In the genomic region with DNA sequence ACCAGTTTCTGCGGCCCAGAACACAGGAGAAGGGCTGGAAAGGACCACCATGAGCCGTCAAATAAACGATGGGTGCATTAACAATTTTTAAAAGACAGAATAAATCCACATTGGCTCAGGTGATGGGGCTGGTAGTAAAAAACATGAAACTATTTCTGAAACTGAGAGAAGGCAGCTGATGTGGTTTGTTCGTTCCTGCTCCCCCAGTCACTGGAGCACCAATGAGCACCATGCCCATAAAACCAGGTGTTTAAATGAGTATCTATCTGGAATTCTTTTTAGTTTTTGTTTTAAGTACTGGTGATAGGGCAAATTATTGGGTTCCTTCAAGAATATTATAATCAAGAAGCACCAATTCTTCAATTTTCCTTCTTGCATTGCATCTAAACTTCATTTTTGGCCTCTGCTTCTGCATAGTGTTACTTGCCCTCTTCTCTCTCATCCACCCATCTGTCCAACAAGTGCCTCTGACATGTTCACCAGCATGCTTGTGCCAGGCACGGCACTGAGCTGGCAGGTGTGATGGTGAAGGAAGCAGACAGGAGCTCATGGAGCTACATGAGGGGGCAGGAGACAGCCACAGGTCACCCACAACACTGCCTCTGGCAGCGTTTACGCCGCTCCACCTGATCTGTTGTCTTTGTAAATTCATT, we compare ENCODE assay signal across 1 cellular context.
TF ChIP-seq lines count a peak whose summit lies in the region.

No MANE protein-coding gene starts in this region.

TF ChIP-seq in GM23338, 12 proteins besides CTCF, POLR2A, EP300 and RAD21:
- TF ChIP-seq, protein P1, sequence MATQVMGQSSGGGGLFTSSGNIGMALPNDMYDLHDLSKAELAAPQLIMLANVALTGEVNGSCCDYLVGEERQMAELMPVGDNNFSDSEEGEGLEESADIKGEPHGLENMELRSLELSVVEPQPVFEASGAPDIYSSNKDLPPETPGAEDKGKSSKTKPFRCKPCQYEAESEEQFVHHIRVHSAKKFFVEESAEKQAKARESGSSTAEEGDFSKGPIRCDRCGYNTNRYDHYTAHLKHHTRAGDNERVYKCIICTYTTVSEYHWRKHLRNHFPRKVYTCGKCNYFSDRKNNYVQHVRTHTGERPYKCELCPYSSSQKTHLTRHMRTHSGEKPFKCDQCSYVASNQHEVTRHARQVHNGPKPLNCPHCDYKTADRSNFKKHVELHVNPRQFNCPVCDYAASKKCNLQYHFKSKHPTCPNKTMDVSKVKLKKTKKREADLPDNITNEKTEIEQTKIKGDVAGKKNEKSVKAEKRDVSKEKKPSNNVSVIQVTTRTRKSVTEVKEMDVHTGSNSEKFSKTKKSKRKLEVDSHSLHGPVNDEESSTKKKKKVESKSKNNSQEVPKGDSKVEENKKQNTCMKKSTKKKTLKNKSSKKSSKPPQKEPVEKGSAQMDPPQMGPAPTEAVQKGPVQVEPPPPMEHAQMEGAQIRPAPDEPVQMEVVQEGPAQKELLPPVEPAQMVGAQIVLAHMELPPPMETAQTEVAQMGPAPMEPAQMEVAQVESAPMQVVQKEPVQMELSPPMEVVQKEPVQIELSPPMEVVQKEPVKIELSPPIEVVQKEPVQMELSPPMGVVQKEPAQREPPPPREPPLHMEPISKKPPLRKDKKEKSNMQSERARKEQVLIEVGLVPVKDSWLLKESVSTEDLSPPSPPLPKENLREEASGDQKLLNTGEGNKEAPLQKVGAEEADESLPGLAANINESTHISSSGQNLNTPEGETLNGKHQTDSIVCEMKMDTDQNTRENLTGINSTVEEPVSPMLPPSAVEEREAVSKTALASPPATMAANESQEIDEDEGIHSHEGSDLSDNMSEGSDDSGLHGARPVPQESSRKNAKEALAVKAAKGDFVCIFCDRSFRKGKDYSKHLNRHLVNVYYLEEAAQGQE (IDR thresholded peaks at IDR 0.05; ENCODE audit: unreplicated experiment): no peak
- TF ChIP-seq EZH2 (IDR thresholded peaks at IDR 0.05; ENCODE audit: low read depth, unreplicated experiment): no peak
- TF ChIP-seq CREB1 (CRISPR knock-in tag; IDR thresholded peaks at IDR 0.05; ENCODE audit: low read depth): no peak
- no peak for TF ChIP-seq JUNB (IDR thresholded peaks at IDR 0.05; ENCODE audit: unreplicated experiment)
- TF ChIP-seq EZH2phosphoT487 (IDR thresholded peaks at IDR 0.05; ENCODE audit: unreplicated experiment): no peak
- TF ChIP-seq NANOG (IDR thresholded peaks at IDR 0.05; ENCODE audit: borderline replicate concordance): no peak
- TF ChIP-seq, protein P2, sequence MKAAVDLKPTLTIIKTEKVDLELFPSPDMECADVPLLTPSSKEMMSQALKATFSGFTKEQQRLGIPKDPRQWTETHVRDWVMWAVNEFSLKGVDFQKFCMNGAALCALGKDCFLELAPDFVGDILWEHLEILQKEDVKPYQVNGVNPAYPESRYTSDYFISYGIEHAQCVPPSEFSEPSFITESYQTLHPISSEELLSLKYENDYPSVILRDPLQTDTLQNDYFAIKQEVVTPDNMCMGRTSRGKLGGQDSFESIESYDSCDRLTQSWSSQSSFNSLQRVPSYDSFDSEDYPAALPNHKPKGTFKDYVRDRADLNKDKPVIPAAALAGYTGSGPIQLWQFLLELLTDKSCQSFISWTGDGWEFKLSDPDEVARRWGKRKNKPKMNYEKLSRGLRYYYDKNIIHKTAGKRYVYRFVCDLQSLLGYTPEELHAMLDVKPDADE (IDR thresholded peaks at IDR 0.05): no peak
- no peak for TF ChIP-seq ZNF114 (CRISPR knock-in tag; IDR thresholded peaks at IDR 0.05)
- no peak for TF ChIP-seq STAT1 (IDR thresholded peaks at IDR 0.05; ENCODE audit: unreplicated experiment)
- no peak for TF ChIP-seq POLR2AphosphoS5 (IDR thresholded peaks at IDR 0.05; ENCODE audit: low read depth)
- TF ChIP-seq ZNF331 (CRISPR knock-in tag; IDR thresholded peaks at IDR 0.05; ENCODE audit: low read depth): no peak
- TF ChIP-seq, protein P3, sequence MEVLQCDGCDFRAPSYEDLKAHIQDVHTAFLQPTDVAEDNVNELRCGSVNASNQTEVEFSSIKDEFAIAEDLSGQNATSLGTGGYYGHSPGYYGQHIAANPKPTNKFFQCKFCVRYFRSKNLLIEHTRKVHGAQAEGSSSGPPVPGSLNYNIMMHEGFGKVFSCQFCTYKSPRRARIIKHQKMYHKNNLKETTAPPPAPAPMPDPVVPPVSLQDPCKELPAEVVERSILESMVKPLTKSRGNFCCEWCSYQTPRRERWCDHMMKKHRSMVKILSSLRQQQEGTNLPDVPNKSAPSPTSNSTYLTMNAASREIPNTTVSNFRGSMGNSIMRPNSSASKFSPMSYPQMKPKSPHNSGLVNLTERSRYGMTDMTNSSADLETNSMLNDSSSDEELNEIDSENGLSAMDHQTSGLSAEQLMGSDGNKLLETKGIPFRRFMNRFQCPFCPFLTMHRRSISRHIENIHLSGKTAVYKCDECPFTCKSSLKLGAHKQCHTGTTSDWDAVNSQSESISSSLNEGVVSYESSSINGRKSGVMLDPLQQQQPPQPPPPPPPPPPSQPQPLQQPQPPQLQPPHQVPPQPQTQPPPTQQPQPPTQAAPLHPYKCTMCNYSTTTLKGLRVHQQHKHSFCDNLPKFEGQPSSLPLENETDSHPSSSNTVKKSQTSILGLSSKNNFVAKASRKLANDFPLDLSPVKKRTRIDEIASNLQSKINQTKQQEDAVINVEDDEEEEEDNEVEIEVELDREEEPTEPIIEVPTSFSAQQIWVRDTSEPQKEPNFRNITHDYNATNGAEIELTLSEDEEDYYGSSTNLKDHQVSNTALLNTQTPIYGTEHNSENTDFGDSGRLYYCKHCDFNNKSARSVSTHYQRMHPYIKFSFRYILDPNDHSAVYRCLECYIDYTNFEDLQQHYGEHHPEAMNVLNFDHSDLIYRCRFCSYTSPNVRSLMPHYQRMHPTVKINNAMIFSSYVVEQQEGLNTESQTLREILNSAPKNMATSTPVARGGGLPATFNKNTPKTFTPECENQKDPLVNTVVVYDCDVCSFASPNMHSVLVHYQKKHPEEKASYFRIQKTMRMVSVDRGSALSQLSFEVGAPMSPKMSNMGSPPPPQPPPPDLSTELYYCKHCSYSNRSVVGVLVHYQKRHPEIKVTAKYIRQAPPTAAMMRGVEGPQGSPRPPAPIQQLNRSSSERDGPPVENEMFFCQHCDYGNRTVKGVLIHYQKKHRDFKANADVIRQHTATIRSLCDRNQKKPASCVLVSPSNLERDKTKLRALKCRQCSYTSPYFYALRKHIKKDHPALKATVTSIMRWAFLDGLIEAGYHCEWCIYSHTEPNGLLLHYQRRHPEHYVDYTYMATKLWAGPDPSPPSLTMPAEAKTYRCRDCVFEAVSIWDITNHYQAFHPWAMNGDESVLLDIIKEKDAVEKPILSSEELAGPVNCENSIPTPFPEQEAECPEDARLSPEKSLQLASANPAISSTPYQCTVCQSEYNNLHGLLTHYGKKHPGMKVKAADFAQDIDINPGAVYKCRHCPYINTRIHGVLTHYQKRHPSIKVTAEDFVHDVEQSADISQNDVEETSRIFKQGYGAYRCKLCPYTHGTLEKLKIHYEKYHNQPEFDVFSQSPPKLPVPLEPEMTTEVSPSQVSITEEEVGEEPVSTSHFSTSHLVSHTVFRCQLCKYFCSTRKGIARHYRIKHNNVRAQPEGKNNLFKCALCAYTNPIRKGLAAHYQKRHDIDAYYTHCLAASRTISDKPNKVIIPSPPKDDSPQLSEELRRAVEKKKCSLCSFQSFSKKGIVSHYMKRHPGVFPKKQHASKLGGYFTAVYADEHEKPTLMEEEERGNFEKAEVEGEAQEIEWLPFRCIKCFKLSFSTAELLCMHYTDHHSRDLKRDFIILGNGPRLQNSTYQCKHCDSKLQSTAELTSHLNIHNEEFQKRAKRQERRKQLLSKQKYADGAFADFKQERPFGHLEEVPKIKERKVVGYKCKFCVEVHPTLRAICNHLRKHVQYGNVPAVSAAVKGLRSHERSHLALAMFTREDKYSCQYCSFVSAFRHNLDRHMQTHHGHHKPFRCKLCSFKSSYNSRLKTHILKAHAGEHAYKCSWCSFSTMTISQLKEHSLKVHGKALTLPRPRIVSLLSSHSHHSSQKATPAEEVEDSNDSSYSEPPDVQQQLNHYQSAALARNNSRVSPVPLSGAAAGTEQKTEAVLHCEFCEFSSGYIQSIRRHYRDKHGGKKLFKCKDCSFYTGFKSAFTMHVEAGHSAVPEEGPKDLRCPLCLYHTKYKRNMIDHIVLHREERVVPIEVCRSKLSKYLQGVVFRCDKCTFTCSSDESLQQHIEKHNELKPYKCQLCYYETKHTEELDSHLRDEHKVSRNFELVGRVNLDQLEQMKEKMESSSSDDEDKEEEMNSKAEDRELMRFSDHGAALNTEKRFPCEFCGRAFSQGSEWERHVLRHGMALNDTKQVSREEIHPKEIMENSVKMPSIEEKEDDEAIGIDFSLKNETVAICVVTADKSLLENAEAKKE (CRISPR knock-in tag; IDR thresholded peaks at IDR 0.05): no peak
